In the genomic region with DNA sequence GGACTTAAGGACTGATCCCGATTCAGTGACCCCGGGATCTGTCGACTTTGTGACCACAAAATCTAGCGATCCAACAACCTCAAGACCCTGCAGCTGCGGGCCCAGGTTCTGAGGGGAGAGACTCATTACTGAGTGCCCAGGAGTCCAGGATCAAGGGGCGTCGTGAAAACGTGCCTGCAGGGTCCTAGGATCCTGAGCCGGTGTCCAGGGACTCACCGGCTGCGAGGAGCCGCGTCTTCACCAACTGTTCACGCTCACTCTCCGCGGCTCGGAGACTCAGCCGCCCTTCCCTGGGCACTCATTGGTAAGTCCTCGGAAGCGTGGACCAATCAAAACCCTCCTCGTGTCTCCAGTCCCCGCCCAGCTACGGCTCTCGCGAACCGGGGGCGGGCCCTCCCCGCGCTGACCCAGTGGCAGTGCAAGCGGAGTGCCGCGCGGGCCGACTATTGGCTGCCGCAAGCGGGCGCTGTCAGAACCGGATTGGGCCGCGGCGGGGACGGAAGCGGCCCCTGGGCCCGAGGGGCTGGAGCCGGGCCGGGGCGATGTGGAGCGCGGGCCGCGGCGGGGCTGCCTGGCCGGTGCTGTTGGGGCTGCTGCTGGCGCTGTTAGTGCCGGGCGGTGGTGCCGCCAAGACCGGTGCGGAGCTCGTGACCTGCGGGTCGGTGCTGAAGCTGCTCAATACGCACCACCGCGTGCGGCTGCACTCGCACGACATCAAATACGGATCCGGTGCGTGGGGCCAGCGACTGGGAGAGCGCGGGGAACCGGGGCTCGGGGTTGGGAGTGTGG, we compare ENCODE assay signal across 1 cellular context.
A peak's percentile ranks its signal among the peaks of the same experiment; 100 is the strongest.
TF ChIP-seq lines count a peak whose summit lies in the region.

A gene with protein sequence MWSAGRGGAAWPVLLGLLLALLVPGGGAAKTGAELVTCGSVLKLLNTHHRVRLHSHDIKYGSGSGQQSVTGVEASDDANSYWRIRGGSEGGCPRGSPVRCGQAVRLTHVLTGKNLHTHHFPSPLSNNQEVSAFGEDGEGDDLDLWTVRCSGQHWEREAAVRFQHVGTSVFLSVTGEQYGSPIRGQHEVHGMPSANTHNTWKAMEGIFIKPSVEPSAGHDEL (plus strand): TSS at position 508 of the 789 bp plus-strand sequence. CDS start 35 bp downstream, at position 543.

TF ChIP-seq in IMR-90, 13 proteins besides CTCF, POLR2A, EP300 and RAD21:
- TF ChIP-seq, protein P1, sequence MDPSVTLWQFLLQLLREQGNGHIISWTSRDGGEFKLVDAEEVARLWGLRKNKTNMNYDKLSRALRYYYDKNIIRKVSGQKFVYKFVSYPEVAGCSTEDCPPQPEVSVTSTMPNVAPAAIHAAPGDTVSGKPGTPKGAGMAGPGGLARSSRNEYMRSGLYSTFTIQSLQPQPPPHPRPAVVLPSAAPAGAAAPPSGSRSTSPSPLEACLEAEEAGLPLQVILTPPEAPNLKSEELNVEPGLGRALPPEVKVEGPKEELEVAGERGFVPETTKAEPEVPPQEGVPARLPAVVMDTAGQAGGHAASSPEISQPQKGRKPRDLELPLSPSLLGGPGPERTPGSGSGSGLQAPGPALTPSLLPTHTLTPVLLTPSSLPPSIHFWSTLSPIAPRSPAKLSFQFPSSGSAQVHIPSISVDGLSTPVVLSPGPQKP (IDR thresholded peaks at IDR 0.05; ENCODE audit: borderline replicate concordance, low read depth, low read length): no peak
- no peak for TF ChIP-seq MAFK (IDR thresholded peaks at IDR 0.05; ENCODE audit: low read depth, low read length)
- no peak for TF ChIP-seq CEBPB (IDR thresholded peaks at IDR 0.05; ENCODE audit: low read depth, low read length)
- no peak for TF ChIP-seq BHLHE40 (IDR thresholded peaks at IDR 0.05; ENCODE audit: low read depth, low read length)
- peak; percentile 76 for TF ChIP-seq RFX5 (IDR thresholded peaks at IDR 0.05; ENCODE audit: low read depth, low read length)
- no peak for TF ChIP-seq RCOR1 (IDR thresholded peaks at IDR 0.05; ENCODE audit: insufficient replicate concordance, low read length)
- TF ChIP-seq SMC3 (IDR thresholded peaks at IDR 0.05; ENCODE audit: low read depth, low read length): no peak
- TF ChIP-seq NFE2L2 (IDR thresholded peaks at IDR 0.05; ENCODE audit: low read depth, low read length): no peak
- TF ChIP-seq, protein P2, sequence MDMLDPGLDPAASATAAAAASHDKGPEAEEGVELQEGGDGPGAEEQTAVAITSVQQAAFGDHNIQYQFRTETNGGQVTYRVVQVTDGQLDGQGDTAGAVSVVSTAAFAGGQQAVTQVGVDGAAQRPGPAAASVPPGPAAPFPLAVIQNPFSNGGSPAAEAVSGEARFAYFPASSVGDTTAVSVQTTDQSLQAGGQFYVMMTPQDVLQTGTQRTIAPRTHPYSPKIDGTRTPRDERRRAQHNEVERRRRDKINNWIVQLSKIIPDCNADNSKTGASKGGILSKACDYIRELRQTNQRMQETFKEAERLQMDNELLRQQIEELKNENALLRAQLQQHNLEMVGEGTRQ (IDR thresholded peaks at IDR 0.05; ENCODE audit: low read depth, low read length): no peak; the same call in 1 of the 2 replicates
- 0 out of 2 replicates have a peak, but pooled peaks have one; percentile 8 for TF ChIP-seq MXI1 (IDR thresholded peaks at IDR 0.05; ENCODE audit: borderline replicate concordance, low read depth, low read length)
- peak; percentile 53; the same call in 1 of the 2 replicates for TF ChIP-seq FOS (IDR thresholded peaks at IDR 0.05; ENCODE audit: low read depth, low read length)
- TF ChIP-seq MAZ (IDR thresholded peaks at IDR 0.05; ENCODE audit: borderline replicate concordance, low read depth, low read length): peak; percentile 67; the same call in 1 of the 2 replicates
- no peak for TF ChIP-seq CHD1 (IDR thresholded peaks at IDR 0.05; ENCODE audit: low read depth, low read length)
